Comparison of ENCODE assay signal across 8 cellular contexts in genomic region chr3:136750922-136751258, GRCh38. TPM values are rescaled to one million over a fixed set of nuclear protein-coding genes. Genes with fewer than 3 reads are reported as not detected.
DNase-seq lines count a peak whose midpoint lies in the region; ATAC-seq, FAIRE-seq and TF ChIP-seq lines count a peak whose summit lies in the region.

No MANE protein-coding gene starts in this region.

- FAIRE-seq in pancreas (lab: Jason Lieb, UNC), result no peak

- H3K27ac Mint-ChIP-seq in CD8-positive, alpha-beta T cell, result peak overlapping the region; percentile 87

- H3K36me3 Mint-ChIP-seq in CD8-positive, alpha-beta T cell, result peaks cover 8% of the 10 kb centered on the region

- no peaks in the 10 kb centered on the region for H3K27me3 ChIP-seq in CD8-positive, alpha-beta T cell (ENCODE audit: insufficient read depth, low read length)
- H3K27me3 ChIP-seq in PC-9 (ENCODE audit: insufficient read depth, low read depth) (no peaks in the 10 kb centered on the region), pancreas (no peaks in the 10 kb centered on the region)

- no TSS peak for BruUV-seq in PC-9 (replicated peaks; lab: Mats Ljungman, UMichigan)

- peaks cover 27% of the 10 kb centered on the region for H3F3A ChIP-seq in PC-9 (ENCODE audit: insufficient read depth, low read depth)

- H3K36me3 ChIP-seq in CD8-positive, alpha-beta T cell (ENCODE audit: insufficient read depth, low read length), result no peaks in the 10 kb centered on the region
- H3K36me3 ChIP-seq in PC-9 (ENCODE audit: low read depth) (no peaks in the 10 kb centered on the region), pancreas (no peaks in the 10 kb centered on the region)

- peak overlapping the region; percentile 81 for H3K4me2 ChIP-seq in PC-9

- CTCF ChIA-PET in CD8-positive, alpha-beta T cell (lab: Charles Lee), result interaction anchor here (2.6 kb wide), 2 partner anchors 205 to 359 kb away, joined by 14 to 37 read pairs; no protein-coding TSS in a partner anchor
- CTCF ChIA-PET in PC-9 (lab: Charles Lee), result no interaction called here

- no peaks in the 10 kb centered on the region for H3K9me2 ChIP-seq in PC-9 (ENCODE audit: insufficient read depth)

- no peaks in the 10 kb centered on the region for H3K9me3 Mint-ChIP-seq in CD8-positive, alpha-beta T cell

- no peak for DNase-seq in CD8-positive, alpha-beta T cell
- DNase-seq in PC-9 (peak in 1 of 2 experiments; percentile 34), epithelial cell of proximal tubule (ENCODE audit: low read depth) (no peak), pancreas (no peak), NCI-H510A treated with DMSO at 0.1 percent for 48 hours (lab: John Stamatoyannopoulos, UW) (no peak), NCI-H2107 treated with DMSO at 0.1 percent for 48 hours (lab: John Stamatoyannopoulos, UW; ENCODE audit: unreplicated experiment) (no peak)
- no peak for DNase-seq in stimulated activated CD4-positive, alpha-beta T cell treated with anti-CD3 and anti-CD28 coated beads, Interleukin-4, amount 100 ng/mL, for 4 hours

- peak overlapping the region; percentile 90 for H3K27ac ChIP-seq in CD8-positive, alpha-beta T cell (ENCODE audit: low read depth, low read length)
- H3K27ac ChIP-seq in PC-9, result peak overlapping the region; percentile 80
- H3K27ac ChIP-seq in pancreas, result peak overlapping the region; percentile 96 to 99 (median 97)

- H3K4me3 ChIP-seq in CD8-positive, alpha-beta T cell (ENCODE audit: low read depth, low read length), result peak overlapping the region; percentile 67
- peak overlapping the region; percentile 94 for H3K4me3 ChIP-seq in PC-9
- H3K4me3 ChIP-seq in epithelial cell of proximal tubule (ENCODE audit: low read depth, low read length), result peak overlapping the region; percentile 71
- H3K4me3 ChIP-seq in pancreas, result peak overlapping the region; percentile 36 to 84 (median 75)

- peak overlapping the region; percentile 86 for H2AFZ ChIP-seq in PC-9

- POLR2A ChIA-PET in CD8-positive, alpha-beta T cell (lab: Charles Lee), result interaction anchor here (3.2 kb wide), 1 partner anchor 555 kb away, joined by 60 read pairs; the partner anchor contains the start of gene MSL2
- POLR2A ChIA-PET in PC-9 (lab: Charles Lee; ENCODE audit: unreplicated experiment), result no interaction called here

- peaks cover 59% of the 10 kb centered on the region for H3K79me2 ChIP-seq in PC-9 (ENCODE audit: low read depth)

- peak overlapping the region; percentile 89 for H3K4me3 Mint-ChIP-seq in CD8-positive, alpha-beta T cell

- H3K4me1 Mint-ChIP-seq in CD8-positive, alpha-beta T cell (ENCODE audit: low read depth), result peaks cover 55% of the 10 kb centered on the region

- ATAC-seq in CD8-positive, alpha-beta T cell, result no peak
- no peak for ATAC-seq in pancreas
- no peak for ATAC-seq in HG02759 (IDR thresholded peaks at IDR 0.05; ENCODE audit: unreplicated experiment)

- no peak for TF ChIP-seq CTCF in CD8-positive, alpha-beta T cell (IDR thresholded peaks at IDR 0.05)
- TF ChIP-seq CTCF in PC-9 (conservative IDR thresholded peaks at IDR 0.05) (no peak), epithelial cell of proximal tubule (conservative IDR thresholded peaks at IDR 0.05; ENCODE audit: low read depth, low read length) (no peak), pancreas (IDR thresholded peaks at IDR 0.05) (no peak)

- intact Hi-C loops in CD8-positive, alpha-beta T cell (cut with DNase I, micrococcal nuclease), result loop anchor here (1.0 to 10.0 kb wide), 8 partner anchors 17 to 1844 kb away; partner anchors contain the start of genes SLC35G2 (in 2 of the 2), CEP70 (in 1 of the 2), DBR1 (in 1 of the 2) and PPP2R3A (in 1 of the 2)
- intact Hi-C loops in PC-9 (cut with micrococcal nuclease; ENCODE audit: unreplicated experiment) (loop anchor here (5.0 kb wide), 4 partner anchors 124 to 1196 kb away; partner anchors contain the start of gene IL20RB), pancreas (cut with DNase I) (loop anchor here in 1 of 3 donors (10.0 kb wide), 1 partner anchor 356 kb away; no protein-coding TSS in a partner anchor)

- H3K4me1 ChIP-seq in CD8-positive, alpha-beta T cell (ENCODE audit: insufficient read depth, low read length), result peaks cover 46% of the 10 kb centered on the region
- H3K4me1 ChIP-seq in PC-9 (replicated peaks; ENCODE audit: insufficient read depth) (peaks cover 36% of the 10 kb centered on the region), pancreas (peaks cover 15 to 26% (median 15%) of the 10 kb centered on the region in 3 donors)

- WGBS in pancreas, 2 donors, result 0 to 1% methylated on average over 7 of the region's 7 CpGs

- H3K27me3 Mint-ChIP-seq in CD8-positive, alpha-beta T cell (ENCODE audit: low read depth), result no peaks in the 10 kb centered on the region

- H4K20me1 ChIP-seq in PC-9 (ENCODE audit: insufficient read depth), result no peaks in the 10 kb centered on the region

- H3K9me3 ChIP-seq in CD8-positive, alpha-beta T cell (ENCODE audit: low read length), result no peaks in the 10 kb centered on the region
- H3K9me3 ChIP-seq in PC-9 (ENCODE audit: insufficient read depth, low read depth), result no peaks in the 10 kb centered on the region
- no peaks in the 10 kb centered on the region for H3K9me3 ChIP-seq in pancreas

RNA-seq across cellular contexts. Expression of gene STAG1, which starts 1.3 kb away (rescaled TPM):
- 10 to 100 TPM; 32.4 TPM for total RNA-seq in CD8-positive, alpha-beta T cell
- total RNA-seq in PC-9 (2021), result 34.5 and 39.3 TPM in 2 replicates
- total RNA-seq in epithelial cell of proximal tubule, result 16.3 and 18.4 TPM in 2 replicates
- total RNA-seq in pancreas, result 10 to 100 TPM; 17.2 to 24.1 (median 19.5) TPM
- 1 to 10 TPM; 6.8 to 8.3 TPM for polyA plus RNA-seq in pancreas
